In genomic region chr10:94456942-94457341, GRCh38 we compare ENCODE assay signal across 28 cellular contexts.
"Had no signal": no experiment of that assay in that cellular context is flagged by ENCODE, and none has a peak within 500 bp of the region (broad histone marks: within the 10 kb centered on the region; RNA-seq: fewer than 3 reads in every experiment).

No MANE protein-coding gene starts in this region.

- H3K9me3 ChIP-seq: suprapubic skin, testis, thyroid gland had no signal

- DNase-seq: stimulated activated CD4-positive, alpha-beta T cell treated with anti-CD3 and anti-CD28 coated beads, Interleukin-2, amount 100 ng/mL, for 48 hours; stimulated activated CD4-positive, alpha-beta T cell treated with anti-CD3 and anti-CD28 coated beads, Interleukin-4, amount 100 ng/mL, for 1 hour; stimulated activated CD4-positive, alpha-beta T cell treated with anti-CD3 and anti-CD28 coated beads, Interleukin-4, amount 100 ng/mL, for 24 hours; stimulated activated CD4-positive, alpha-beta T cell treated with anti-CD3 and anti-CD28 coated beads, Interleukin-4, amount 100 ng/mL, for 4 hours; stimulated activated CD8-positive, alpha-beta memory T cell treated with anti-CD3 and anti-CD28 coated beads, Interleukin-4, amount 100 ng/mL, for 48 hours; stimulated activated naive B cell treated with anti-CD40 and anti-IgM and Interleukin-4, amounts not matched to agents 10 μg/mL and 1 μg/mL and 100 μg/mL, for 72 hours; stimulated activated naive CD4-positive, alpha-beta T cell; stimulated activated naive CD4-positive, alpha-beta T cell treated with Interleukin-2 at 50 U/mL for 16 hours; stimulated activated naive CD8-positive, alpha-beta T cell treated with anti-CD3 and anti-CD28 coated beads, Interleukin-15, amount 100 ng/mL, for 72 hours; stimulated activated naive CD8-positive, alpha-beta T cell treated with anti-CD3 and anti-CD28 coated beads, Interleukin-15, Interleukin-2, amounts not matched to agents 100 U/mL and 50 U/mL, for 24 hours; stomach; substantia nigra; testis; thyroid gland; tibial artery; transverse colon; upper lobe of left lung; upper lobe of right lung; uterus had no signal

- H3K27ac Mint-ChIP-seq: stimulated activated effector memory CD8-positive, alpha-beta T cell treated with anti-CD3 and anti-CD28 coated beads, Interleukin-12 subunit alpha, Interleukin-12 subunit beta, amount 100 ng/mL, for 72 hours; stimulated activated memory B cell treated with anti-CD40 and anti-IgM and Interleukin-4, amounts not matched to agents 10 μg/mL and 1 μg/mL and 100 μg/mL, for 72 hours; stimulated activated naive B cell treated with anti-CD40 and anti-IgM and Interleukin-4, amounts not matched to agents 10 μg/mL and 1 μg/mL and 100 μg/mL, for 72 hours; stimulated activated naive CD8-positive, alpha-beta T cell treated with anti-CD3 and anti-CD28 coated beads, Interleukin-15, amount 100 ng/mL, for 72 hours; stimulated activated naive CD8-positive, alpha-beta T cell treated with anti-CD3 and anti-CD28 coated beads, Interleukin-15, Interleukin-2, amounts not matched to agents 100 ng/mL and 50 ng/mL, for 24 hours; type B pancreatic cell had no signal

- H3K4me3 Mint-ChIP-seq: stimulated activated effector memory CD8-positive, alpha-beta T cell treated with anti-CD3 and anti-CD28 coated beads, Interleukin-12 subunit alpha, Interleukin-12 subunit beta, amount 100 ng/mL, for 72 hours; stimulated activated memory B cell treated with anti-CD40 and anti-IgM and Interleukin-4, amounts not matched to agents 10 μg/mL and 1 μg/mL and 100 μg/mL, for 72 hours; stimulated activated naive B cell treated with anti-CD40 and anti-IgM and Interleukin-4, amounts not matched to agents 10 μg/mL and 1 μg/mL and 100 μg/mL, for 72 hours; stimulated activated naive CD8-positive, alpha-beta T cell treated with anti-CD3 and anti-CD28 coated beads, Interleukin-15, amount 100 ng/mL, for 72 hours; stimulated activated naive CD8-positive, alpha-beta T cell treated with anti-CD3 and anti-CD28 coated beads, Interleukin-15, Interleukin-2, amounts not matched to agents 100 ng/mL and 50 ng/mL, for 24 hours; type B pancreatic cell had no signal

- ATAC-seq: stimulated activated effector memory CD8-positive, alpha-beta T cell treated with anti-CD3 and anti-CD28 coated beads, Interleukin-12 subunit alpha, Interleukin-12 subunit beta, amount 100 ng/mL, for 72 hours; stimulated activated memory B cell treated with anti-CD40 and anti-IgM and Interleukin-4, amounts not matched to agents 10 μg/mL and 1 μg/mL and 100 μg/mL, for 72 hours; stimulated activated naive B cell treated with anti-CD40 and anti-IgM and Interleukin-4, amounts not matched to agents 10 μg/mL and 1 μg/mL and 100 μg/mL, for 72 hours; stimulated activated naive CD8-positive, alpha-beta T cell treated with anti-CD3 and anti-CD28 coated beads, Interleukin-15, amount 100 ng/mL, for 72 hours; stimulated activated naive CD8-positive, alpha-beta T cell treated with anti-CD3 and anti-CD28 coated beads, Interleukin-15, Interleukin-2, amounts not matched to agents 100 U/mL and 50 U/mL, for 24 hours; upper lobe of right lung had no signal

- H3K4me3 ChIP-seq: stomach, suprapubic skin, testis, thoracic aorta, thyroid gland, tibial artery, tibial nerve, transverse colon, upper lobe of left lung, upper lobe of right lung, uterus, vagina had no signal

- H3K9me3 Mint-ChIP-seq: stimulated activated effector memory CD8-positive, alpha-beta T cell treated with anti-CD3 and anti-CD28 coated beads, Interleukin-12 subunit alpha, Interleukin-12 subunit beta, amount 100 ng/mL, for 72 hours had no signal

- H3K27me3 ChIP-seq: stomach, suprapubic skin, testis, thyroid gland, tibial artery, tibial nerve, transverse colon, upper lobe of left lung, upper lobe of right lung, uterus, vagina had no signal

- H3K36me3 ChIP-seq: thyroid gland, upper lobe of right lung, uterus had no signal

- H3K4me1 Mint-ChIP-seq: stimulated activated effector memory CD8-positive, alpha-beta T cell treated with anti-CD3 and anti-CD28 coated beads, Interleukin-12 subunit alpha, Interleukin-12 subunit beta, amount 100 ng/mL, for 72 hours; stimulated activated naive B cell treated with anti-CD40 and anti-IgM and Interleukin-4, amounts not matched to agents 10 μg/mL and 1 μg/mL and 100 μg/mL, for 72 hours; stimulated activated naive CD8-positive, alpha-beta T cell treated with anti-CD3 and anti-CD28 coated beads, Interleukin-15, amount 100 ng/mL, for 72 hours had no signal

- H3K36me3 Mint-ChIP-seq: stimulated activated effector memory CD8-positive, alpha-beta T cell treated with anti-CD3 and anti-CD28 coated beads, Interleukin-12 subunit alpha, Interleukin-12 subunit beta, amount 100 ng/mL, for 72 hours had no signal

- H3K27me3 Mint-ChIP-seq: stimulated activated memory B cell treated with anti-CD40 and anti-IgM and Interleukin-4, amounts not matched to agents 10 μg/mL and 1 μg/mL and 100 μg/mL, for 72 hours; stimulated activated naive B cell treated with anti-CD40 and anti-IgM and Interleukin-4, amounts not matched to agents 10 μg/mL and 1 μg/mL and 100 μg/mL, for 72 hours; type B pancreatic cell had no signal

- H3K27ac ChIP-seq: stomach, suprapubic skin, testis, thoracic aorta, thyroid gland, tibial artery, tibial nerve, transverse colon, upper lobe of left lung, upper lobe of right lung, uterus, vagina had no signal

- H3K4me1 ChIP-seq: stomach, suprapubic skin, testis, thyroid gland, tibial artery, tibial nerve, transverse colon, upper lobe of left lung, upper lobe of right lung, uterus, vagina had no signal

- FAIRE-seq: urothelium cell line had no signal
